Comparison of ENCODE assay signal across 8 cellular contexts in the genomic region with DNA sequence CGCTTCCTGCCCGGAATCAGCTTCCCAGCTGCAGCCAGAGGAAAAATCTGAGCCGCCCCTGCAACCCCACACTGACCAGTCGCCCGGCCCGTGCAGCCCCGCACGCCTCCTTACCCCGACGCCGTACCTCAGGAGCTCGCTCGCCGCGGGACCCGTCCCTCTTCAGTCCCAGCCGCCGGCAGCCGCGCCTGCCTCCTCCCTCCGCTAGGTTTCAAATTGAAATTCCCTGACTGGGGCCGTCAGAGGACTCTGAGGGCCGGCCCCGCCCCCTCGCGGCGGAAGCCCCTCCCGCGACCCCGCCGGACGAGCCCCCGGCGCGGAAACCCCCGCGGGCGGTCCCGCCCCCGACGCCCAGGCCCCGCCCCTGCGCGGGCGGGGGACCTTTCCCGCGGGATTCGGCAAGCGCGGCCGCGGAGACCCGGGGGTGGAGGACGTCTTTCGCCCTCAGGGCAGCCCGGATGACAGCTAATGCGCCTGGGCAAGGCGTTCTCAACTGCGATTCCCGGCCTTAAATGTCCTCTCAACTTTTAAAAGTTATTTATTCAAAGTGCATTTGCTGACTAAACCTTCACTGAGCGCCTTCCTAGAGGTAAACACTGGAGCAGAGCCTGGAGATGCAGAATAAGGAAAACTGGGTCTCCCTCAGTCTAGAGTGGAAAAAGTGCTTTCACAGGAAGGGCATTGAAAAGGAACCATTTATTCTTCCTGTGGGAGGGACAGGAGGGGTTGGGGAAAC. TPM values are rescaled to one million over a fixed set of nuclear protein-coding genes. Genes with fewer than 3 reads are reported as not detected.
DNase-seq lines count a peak whose midpoint lies in the region; ATAC-seq lines count a peak whose summit lies in the region.

A gene (minus strand): TSS at position 218 of the 736 bp plus-strand sequence. CDS start 106,760 bp downstream, outside the sequence.

- DNase-seq in CD4-positive, alpha-beta memory T cell = peak; percentile 76 to 81 (median 78)
- DNase-seq in RPMI7951 (ENCODE audit: low read depth) (peak; percentile 88), fibroblast of peridontal ligament (ENCODE audit: extremely low read depth) (peak; percentile 81)
- peak; percentile 68 for DNase-seq in activated T-helper 2 cell treated with anti-CD3 and anti-CD28 coated beads, Interferon-gamma antibody, Interleukin-2, Interleukin-4, amounts not matched to agents 10 μg/mL and 5 μg/mL and 100 μg/mL, durations not matched to agents 14 hours and 24 hours and 36 hours (ENCODE audit: low spot score)
- DNase-seq in natural killer cell treated with Interleukin-12 subunit alpha and Interleukin-12 subunit beta and Interleukin-15 and Interleukin-18, amount 100 ng/mL, for 72 hours (ENCODE audit: low spot score) = peak; percentile 90
- peak; percentile 87 for DNase-seq in stimulated activated naive CD8-positive, alpha-beta T cell treated with anti-CD3 and anti-CD28 coated beads, Interleukin-15, Interleukin-2, amounts not matched to agents 100 U/mL and 50 U/mL, for 24 hours

- ATAC-seq in GM19395 (IDR thresholded peaks at IDR 0.05; ENCODE audit: unreplicated experiment) (peak; percentile 70), HG03558 (IDR thresholded peaks at IDR 0.05; ENCODE audit: extremely low read depth, unreplicated experiment) (peak; percentile 58)
- ATAC-seq in natural killer cell treated with Interleukin-12 subunit alpha and Interleukin-12 subunit beta and Interleukin-15 and Interleukin-18, amount 100 ng/mL, for 72 hours = peak; percentile 92 to 95
- peak; percentile 89 for ATAC-seq in stimulated activated naive CD8-positive, alpha-beta T cell treated with anti-CD3 and anti-CD28 coated beads, Interleukin-15, Interleukin-2, amounts not matched to agents 100 U/mL and 50 U/mL, for 24 hours

- H3K27me3 Mint-ChIP-seq in CD4-positive, alpha-beta memory T cell = no peaks in the 10 kb centered on the region
- peaks cover 32% of the 10 kb centered on the region for H3K27me3 Mint-ChIP-seq in activated T-helper 2 cell treated with anti-CD3 and anti-CD28 coated beads, Interferon-gamma antibody, Interleukin-2, Interleukin-4, amounts not matched to agents 10 μg/mL and 5 μg/mL and 100 μg/mL, durations not matched to agents 14 hours and 24 hours and 36 hours (ENCODE audit: low read depth)
- H3K27me3 Mint-ChIP-seq in natural killer cell treated with Interleukin-12 subunit alpha and Interleukin-12 subunit beta and Interleukin-15 and Interleukin-18, amount 100 ng/mL, for 72 hours = peaks cover 6 to 23% of the 10 kb centered on the region in 2 donors

- POLR2A ChIA-PET in CD4-positive, alpha-beta memory T cell (lab: Charles Lee; ENCODE audit: partially characterized antibody) = interaction anchor here (1.9 kb wide), 1 partner anchor 565 kb away, joined by 7 read pairs; a partner anchor contains a TSS

- CTCF ChIA-PET in CD4-positive, alpha-beta memory T cell (lab: Charles Lee; ENCODE audit: partially characterized antibody) = interaction anchor here (0.9 to 1.9 kb wide), 3 partner anchors 54 to 470 kb away, joined by 3 to 4 read pairs (median 3); no protein-coding TSS in a partner anchor

- H3K4me1 Mint-ChIP-seq in CD4-positive, alpha-beta memory T cell = peaks cover 18 to 36% (median 25%) of the 10 kb centered on the region in 4 donors
- peaks cover 26% of the 10 kb centered on the region for H3K4me1 Mint-ChIP-seq in activated T-helper 2 cell treated with anti-CD3 and anti-CD28 coated beads, Interferon-gamma antibody, Interleukin-2, Interleukin-4, amounts not matched to agents 10 μg/mL and 5 μg/mL and 100 μg/mL, durations not matched to agents 14 hours and 24 hours and 36 hours (ENCODE audit: low read depth)
- peaks cover 10 to 25% of the 10 kb centered on the region in 2 donors for H3K4me1 Mint-ChIP-seq in natural killer cell treated with Interleukin-12 subunit alpha and Interleukin-12 subunit beta and Interleukin-15 and Interleukin-18, amount 100 ng/mL, for 72 hours (ENCODE audit: low read depth in 2 of 2)

- peak within 1 kb of the TSS; percentile 82 to 88 (median 86) for H3K4me3 Mint-ChIP-seq in CD4-positive, alpha-beta memory T cell
- peak within 1 kb of the TSS; percentile 78 for H3K4me3 Mint-ChIP-seq in activated T-helper 2 cell treated with anti-CD3 and anti-CD28 coated beads, Interferon-gamma antibody, Interleukin-2, Interleukin-4, amounts not matched to agents 10 μg/mL and 5 μg/mL and 100 μg/mL, durations not matched to agents 14 hours and 24 hours and 36 hours (ENCODE audit: low read depth)
- H3K4me3 Mint-ChIP-seq in natural killer cell treated with Interleukin-12 subunit alpha and Interleukin-12 subunit beta and Interleukin-15 and Interleukin-18, amount 100 ng/mL, for 72 hours = peak within 1 kb of the TSS; percentile 79

- intact Hi-C loops in CD4-positive, alpha-beta memory T cell (cut with micrococcal nuclease) = loop anchor here (2.0 to 5.0 kb wide), 4 partner anchors 54 to 566 kb away; a partner anchor contains a TSS
- intact Hi-C loops in activated T-helper 2 cell treated with anti-CD3 and anti-CD28 coated beads, Interferon-gamma antibody, Interleukin-2, Interleukin-4, amounts not matched to agents 10 μg/mL and 5 μg/mL and 100 μg/mL, durations not matched to agents 14 hours and 24 hours and 36 hours (cut with micrococcal nuclease) = loop anchor here (2.0 to 5.0 kb wide), 2 partner anchors 74 to 849 kb away; no protein-coding TSS in a partner anchor

- H3K27ac ChIP-seq in CD4-positive, alpha-beta memory T cell (ENCODE audit: low read depth, low read length) = peak within 1 kb of the TSS; percentile 38

- H3K27me3 ChIP-seq in CD4-positive, alpha-beta memory T cell (ENCODE audit: insufficient read depth, low read length) = no peaks in the 10 kb centered on the region

- peak within 1 kb of the TSS; percentile 12 to 92 (median 81) for H3K27ac Mint-ChIP-seq in CD4-positive, alpha-beta memory T cell
- H3K27ac Mint-ChIP-seq in activated T-helper 2 cell treated with anti-CD3 and anti-CD28 coated beads, Interferon-gamma antibody, Interleukin-2, Interleukin-4, amounts not matched to agents 10 μg/mL and 5 μg/mL and 100 μg/mL, durations not matched to agents 14 hours and 24 hours and 36 hours = no peak within 1 kb of the TSS
- H3K27ac Mint-ChIP-seq in natural killer cell treated with Interleukin-12 subunit alpha and Interleukin-12 subunit beta and Interleukin-15 and Interleukin-18, amount 100 ng/mL, for 72 hours = peak within 1 kb of the TSS in 1 of 2 donors; percentile 1

- peak within 1 kb of the TSS; percentile 54 to 59 for H3K4me3 ChIP-seq in CD4-positive, alpha-beta memory T cell (ENCODE audit: low read length in 2 of 2)

- no peaks in the 10 kb centered on the region for H3K9me3 ChIP-seq in CD4-positive, alpha-beta memory T cell (ENCODE audit: control insufficient read depth in 1 of 2, low read length in 2 of 2)

- no peaks in the 10 kb centered on the region for H3K36me3 ChIP-seq in CD4-positive, alpha-beta memory T cell (ENCODE audit: insufficient read depth, low read length)

- H3K4me1 ChIP-seq in CD4-positive, alpha-beta memory T cell (ENCODE audit: insufficient read depth, low read length) = peaks cover 15% of the 10 kb centered on the region

- peaks cover 0 to 2% of the 10 kb centered on the region in 2 donors for H3K36me3 Mint-ChIP-seq in CD4-positive, alpha-beta memory T cell
- no peaks in the 10 kb centered on the region for H3K36me3 Mint-ChIP-seq in activated T-helper 2 cell treated with anti-CD3 and anti-CD28 coated beads, Interferon-gamma antibody, Interleukin-2, Interleukin-4, amounts not matched to agents 10 μg/mL and 5 μg/mL and 100 μg/mL, durations not matched to agents 14 hours and 24 hours and 36 hours (ENCODE audit: low read depth)
- no peaks in the 10 kb centered on the region for H3K36me3 Mint-ChIP-seq in natural killer cell treated with Interleukin-12 subunit alpha and Interleukin-12 subunit beta and Interleukin-15 and Interleukin-18, amount 100 ng/mL, for 72 hours

- H3K9me3 Mint-ChIP-seq in CD4-positive, alpha-beta memory T cell = peaks cover 0 to 5% (median 0%) of the 10 kb centered on the region in 8 donors
- H3K9me3 Mint-ChIP-seq in activated T-helper 2 cell treated with anti-CD3 and anti-CD28 coated beads, Interferon-gamma antibody, Interleukin-2, Interleukin-4, amounts not matched to agents 10 μg/mL and 5 μg/mL and 100 μg/mL, durations not matched to agents 14 hours and 24 hours and 36 hours = no peaks in the 10 kb centered on the region
- H3K9me3 Mint-ChIP-seq in natural killer cell treated with Interleukin-12 subunit alpha and Interleukin-12 subunit beta and Interleukin-15 and Interleukin-18, amount 100 ng/mL, for 72 hours = no peaks in the 10 kb centered on the region

RNA-seq across cellular contexts. Expression of the gene that starts here (rescaled TPM):
- 10 to 100 TPM; 18.4 to 24.3 TPM for total RNA-seq in CD4-positive, alpha-beta memory T cell
- polyA plus RNA-seq in CD4-positive, alpha-beta memory T cell = 1 to 10 TPM; 3.3 to 7.0 TPM
- 24.5 and 33.2 TPM in 2 replicates for total RNA-seq in RPMI7951 (2014; rRNA removed; shearing (Covaris generic))
- total RNA-seq in activated T-helper 2 cell treated with anti-CD3 and anti-CD28 coated beads, Interferon-gamma antibody, Interleukin-2, Interleukin-4, amounts not matched to agents 10 μg/mL and 5 μg/mL and 100 μg/mL, durations not matched to agents 14 hours and 24 hours and 36 hours = 20.8 and 26.9 TPM in 2 replicates
- total RNA-seq in natural killer cell treated with Interleukin-12 subunit alpha and Interleukin-12 subunit beta and Interleukin-15 and Interleukin-18, amount 100 ng/mL, for 72 hours = 10 to 100 TPM; 30.5 to 31.0 TPM

Comparison
In these comparisons a context has a peak if more than half of its experiments do, and no peak if none do; other contexts are left out.
1. Peak in every context shown above with its lines: DNase-seq, ATAC-seq, H3K4me3 ChIP-seq and H3K27ac ChIP-seq.